In the genomic region with DNA sequence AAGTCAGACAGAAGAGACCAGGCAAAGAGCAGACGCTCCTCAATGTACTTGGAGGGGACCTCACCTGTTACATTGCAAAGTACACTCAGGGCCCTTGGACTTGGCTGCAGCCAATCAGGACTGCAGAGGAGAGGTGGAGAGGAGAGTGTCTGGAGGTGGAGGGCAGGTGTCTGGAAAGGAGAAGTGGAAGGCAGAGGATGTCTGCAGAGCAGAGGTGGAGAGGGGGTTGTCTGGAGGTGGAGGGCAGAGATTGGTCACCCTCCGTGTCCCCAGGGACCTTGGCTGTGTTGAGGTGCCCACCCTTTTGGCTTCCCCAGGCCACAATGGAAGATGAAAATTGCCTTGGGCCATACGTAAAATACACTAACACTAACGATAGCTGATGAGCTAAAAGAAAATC, we compare ENCODE assay signal across 33 cellular contexts.
"Had no signal": no experiment of that assay in that cellular context is flagged by ENCODE, and none has a peak within 500 bp of the region (broad histone marks: within the 10 kb centered on the region; RNA-seq: fewer than 3 reads in every experiment).

No MANE protein-coding gene starts in this region.

- H3K36me3 ChIP-seq: ascending aorta, cardiac muscle cell, WERI-Rb-1 had no signal

- H3K4me3 ChIP-seq: ascending aorta, cardiac muscle cell had no signal

- H3K9me3 ChIP-seq: ascending aorta had no signal

- H3K27ac ChIP-seq: ascending aorta, cardiac muscle cell, WERI-Rb-1 had no signal

- H3K27me3 Mint-ChIP-seq: activated CD4-positive, alpha-beta memory T cell treated with anti-CD3 and anti-CD28 coated beads, Interleukin-2, amount 10 ng/mL, durations not matched to agents 7 days and 5 days; activated CD4-positive, alpha-beta T cell treated with anti-CD3 and anti-CD28 coated beads for 36 hours; activated CD4-positive, alpha-beta T cell treated with anti-CD3 and anti-CD28 coated beads, Interleukin-2, amount 10 ng/mL, durations not matched to agents 7 days and 5 days; activated CD8-positive, alpha-beta memory T cell treated with anti-CD3 and anti-CD28 coated beads, Interleukin-2, amount 10 ng/mL, durations not matched to agents 7 days and 5 days; activated naive CD4-positive, alpha-beta T cell treated with anti-CD3 and anti-CD28 coated beads, Interleukin-2, amount 10 ng/mL, durations not matched to agents 7 days and 5 days; activated naive CD4-positive, alpha-beta T cell treated with anti-CD3 and anti-CD28 coated beads, Interleukin-2, amount 50 U/mL, for 24 hours; activated naive CD8-positive, alpha-beta T cell; activated naive CD8-positive, alpha-beta T cell treated with anti-CD3 and anti-CD28 coated beads, Interleukin-2, amount 10 ng/mL, durations not matched to agents 7 days and 5 days; activated naive CD8-positive, alpha-beta T cell treated with anti-CD3 and anti-CD28 coated beads, Interleukin-2, amount 50 U/mL, for 24 hours; activated T-cell treated with anti-CD3 and anti-CD28 coated beads, Interleukin-2, amount 50 U/mL, for 24 hours had no signal

- H3K4me3 Mint-ChIP-seq: activated CD4-positive, alpha-beta memory T cell treated with anti-CD3 and anti-CD28 coated beads, Interleukin-2, amount 10 ng/mL, durations not matched to agents 7 days and 5 days; activated CD4-positive, alpha-beta T cell treated with anti-CD3 and anti-CD28 coated beads for 36 hours; activated CD4-positive, alpha-beta T cell treated with anti-CD3 and anti-CD28 coated beads, Interleukin-2, amount 10 ng/mL, durations not matched to agents 7 days and 5 days; activated CD8-positive, alpha-beta memory T cell treated with anti-CD3 and anti-CD28 coated beads, Interleukin-2, amount 10 ng/mL, durations not matched to agents 7 days and 5 days; activated CD8-positive, alpha-beta T cell treated with anti-CD3 and anti-CD28 coated beads, Interleukin-2, amount 10 ng/mL, durations not matched to agents 7 days and 5 days; activated naive CD4-positive, alpha-beta T cell treated with anti-CD3 and anti-CD28 coated beads, Interleukin-2, amount 10 ng/mL, durations not matched to agents 7 days and 5 days; activated naive CD4-positive, alpha-beta T cell treated with anti-CD3 and anti-CD28 coated beads, Interleukin-2, amount 50 U/mL, for 24 hours; activated naive CD8-positive, alpha-beta T cell; activated naive CD8-positive, alpha-beta T cell treated with anti-CD3 and anti-CD28 coated beads, Interleukin-2, amount 10 ng/mL, durations not matched to agents 7 days and 5 days; activated naive CD8-positive, alpha-beta T cell treated with anti-CD3 and anti-CD28 coated beads, Interleukin-2, amount 50 U/mL, for 24 hours; activated T-cell treated with anti-CD3 and anti-CD28 coated beads, Interleukin-2, amount 50 U/mL, for 24 hours; brain; T-helper 1 cell treated with Interleukin-12 subunit alpha and Interleukin-12 subunit beta and Interleukin-4 antibody, amounts not matched to agents 30 μg/mL and 1 μg/mL, for 36 hours; T-helper 2 cell treated with Interferon-gamma antibody and Interleukin-4, amounts not matched to agents 5 μg/mL and 100 μg/mL, for 36 hours; WTC11 had no signal

- H3K9me3 Mint-ChIP-seq: activated CD4-positive, alpha-beta T cell treated with anti-CD3 and anti-CD28 coated beads, Interleukin-2, amount 10 ng/mL, durations not matched to agents 7 days and 5 days; activated naive CD4-positive, alpha-beta T cell treated with anti-CD3 and anti-CD28 coated beads, Interleukin-2, amount 50 U/mL, for 24 hours; brain had no signal

- H3K36me3 Mint-ChIP-seq: activated CD8-positive, alpha-beta memory T cell treated with anti-CD3 and anti-CD28 coated beads, Interleukin-2, amount 10 ng/mL, durations not matched to agents 7 days and 5 days; activated naive CD4-positive, alpha-beta T cell treated with anti-CD3 and anti-CD28 coated beads, Interleukin-2, amount 10 ng/mL, durations not matched to agents 7 days and 5 days; activated naive CD4-positive, alpha-beta T cell treated with anti-CD3 and anti-CD28 coated beads, Interleukin-2, amount 50 U/mL, for 24 hours; activated naive CD8-positive, alpha-beta T cell; activated naive CD8-positive, alpha-beta T cell treated with anti-CD3 and anti-CD28 coated beads, Interleukin-2, amount 10 ng/mL, durations not matched to agents 7 days and 5 days; brain; WTC11 had no signal

- H3K27me3 ChIP-seq: ascending aorta, cardiac muscle cell had no signal

- DNase-seq: activated CD4-positive, alpha-beta memory T cell treated with anti-CD3 and anti-CD28 coated beads, Interleukin-2, amount 10 ng/mL, durations not matched to agents 7 days and 5 days; activated CD4-positive, alpha-beta T cell treated with anti-CD3 and anti-CD28 coated beads for 1 hour; activated CD4-positive, alpha-beta T cell treated with anti-CD3 and anti-CD28 coated beads for 36 hours; activated CD4-positive, alpha-beta T cell treated with anti-CD3 and anti-CD28 coated beads, Interleukin-2, amount 10 ng/mL, durations not matched to agents 7 days and 5 days; activated CD4-positive, alpha-beta T cell treated with anti-CD3 and anti-CD28 coated beads, Interleukin-2, amount 50 U/mL, for 48 hours; activated CD4-positive, CD25-positive, alpha-beta regulatory T cell; activated CD8-positive, alpha-beta memory T cell treated with anti-CD3 and anti-CD28 coated beads for 24 hours; activated CD8-positive, alpha-beta memory T cell treated with anti-CD3 and anti-CD28 coated beads, Interleukin-2, amount 10 ng/mL, durations not matched to agents 7 days and 5 days; activated CD8-positive, alpha-beta memory T cell treated with anti-CD3 and anti-CD28 coated beads, Interleukin-2, amount 50 U/mL, for 48 hours; activated CD8-positive, alpha-beta T cell treated with anti-CD3 and anti-CD28 coated beads, Interleukin-2, amount 10 ng/mL, durations not matched to agents 7 days and 5 days; activated effector memory CD4-positive, alpha-beta T cell treated with Interleukin-2 at 50 U/mL for 16 hours; activated gamma-delta T cell; activated naive CD4-positive, alpha-beta T cell treated with anti-CD3 and anti-CD28 coated beads, Interleukin-2, amount 10 ng/mL, durations not matched to agents 7 days and 5 days; activated naive CD4-positive, alpha-beta T cell treated with Interleukin-2 at 50 U/mL for 16 hours; activated naive CD8-positive, alpha-beta T cell treated with anti-CD3 and anti-CD28 coated beads, Interleukin-2, amount 10 ng/mL, durations not matched to agents 7 days and 5 days; activated naive CD8-positive, alpha-beta T cell treated with anti-CD3 and anti-CD28 coated beads, Interleukin-2, amount 50 U/mL, for 24 hours; activated T-cell treated with anti-CD3 and anti-CD28 coated beads, Interleukin-2, amount 50 U/mL, for 24 hours; activated T-cell treated with anti-CD3 and anti-CD28 coated beads, Interleukin-2, amount 50 U/mL, for 48 hours; amygdala; anterior cingulate cortex; central memory CD4-positive, alpha-beta T cell; T-helper 1 cell; T-helper 9 cell; WERI-Rb-1 had no signal

- H3K27ac Mint-ChIP-seq: activated CD4-positive, alpha-beta memory T cell treated with anti-CD3 and anti-CD28 coated beads, Interleukin-2, amount 10 ng/mL, durations not matched to agents 7 days and 5 days; activated CD4-positive, alpha-beta T cell treated with anti-CD3 and anti-CD28 coated beads for 36 hours; activated CD4-positive, alpha-beta T cell treated with anti-CD3 and anti-CD28 coated beads, Interleukin-2, amount 10 ng/mL, durations not matched to agents 7 days and 5 days; activated CD8-positive, alpha-beta memory T cell treated with anti-CD3 and anti-CD28 coated beads, Interleukin-2, amount 10 ng/mL, durations not matched to agents 7 days and 5 days; activated CD8-positive, alpha-beta T cell treated with anti-CD3 and anti-CD28 coated beads, Interleukin-2, amount 10 ng/mL, durations not matched to agents 7 days and 5 days; activated naive CD4-positive, alpha-beta T cell treated with anti-CD3 and anti-CD28 coated beads, Interleukin-2, amount 10 ng/mL, durations not matched to agents 7 days and 5 days; activated naive CD4-positive, alpha-beta T cell treated with anti-CD3 and anti-CD28 coated beads, Interleukin-2, amount 50 U/mL, for 24 hours; activated naive CD8-positive, alpha-beta T cell; activated naive CD8-positive, alpha-beta T cell treated with anti-CD3 and anti-CD28 coated beads, Interleukin-2, amount 10 ng/mL, durations not matched to agents 7 days and 5 days; activated naive CD8-positive, alpha-beta T cell treated with anti-CD3 and anti-CD28 coated beads, Interleukin-2, amount 50 U/mL, for 24 hours; activated T-cell treated with anti-CD3 and anti-CD28 coated beads, Interleukin-2, amount 50 U/mL, for 24 hours; activated T-helper 2 cell treated with anti-CD3 and anti-CD28 coated beads, Interferon-gamma antibody, Interleukin-2, Interleukin-4, amounts not matched to agents 10 μg/mL and 5 μg/mL and 100 μg/mL, durations not matched to agents 14 hours and 24 hours and 36 hours; brain; T-helper 1 cell treated with Interleukin-12 subunit alpha and Interleukin-12 subunit beta and Interleukin-4 antibody, amounts not matched to agents 30 μg/mL and 1 μg/mL, for 36 hours; T-helper 2 cell treated with Interferon-gamma antibody and Interleukin-4, amounts not matched to agents 5 μg/mL and 100 μg/mL, for 36 hours; WTC11 had no signal

- H3K4me1 ChIP-seq: ascending aorta had no signal

- H3K4me1 Mint-ChIP-seq: activated CD4-positive, alpha-beta memory T cell treated with anti-CD3 and anti-CD28 coated beads, Interleukin-2, amount 10 ng/mL, durations not matched to agents 7 days and 5 days; activated CD4-positive, alpha-beta T cell treated with anti-CD3 and anti-CD28 coated beads for 36 hours; activated CD4-positive, alpha-beta T cell treated with anti-CD3 and anti-CD28 coated beads, Interleukin-2, amount 10 ng/mL, durations not matched to agents 7 days and 5 days; activated CD8-positive, alpha-beta memory T cell treated with anti-CD3 and anti-CD28 coated beads, Interleukin-2, amount 10 ng/mL, durations not matched to agents 7 days and 5 days; activated naive CD4-positive, alpha-beta T cell treated with anti-CD3 and anti-CD28 coated beads, Interleukin-2, amount 10 ng/mL, durations not matched to agents 7 days and 5 days; activated naive CD4-positive, alpha-beta T cell treated with anti-CD3 and anti-CD28 coated beads, Interleukin-2, amount 50 U/mL, for 24 hours; activated naive CD8-positive, alpha-beta T cell treated with anti-CD3 and anti-CD28 coated beads, Interleukin-2, amount 10 ng/mL, durations not matched to agents 7 days and 5 days; activated naive CD8-positive, alpha-beta T cell treated with anti-CD3 and anti-CD28 coated beads, Interleukin-2, amount 50 U/mL, for 24 hours had no signal
